10 cellular contexts compared by ENCODE assay signal in genomic region chr12:111448831-111449790, GRCh38. TPM values are rescaled to one million over a fixed set of nuclear protein-coding genes. Genes with fewer than 3 reads are reported as not detected.
DNase-seq lines count a peak whose midpoint lies in the region; ATAC-seq, FAIRE-seq and TF ChIP-seq lines count a peak whose summit lies in the region.
"Had no signal": no experiment of that assay in that cellular context is flagged by ENCODE, and none has a peak within 500 bp of the region (broad histone marks: within the 10 kb centered on the region; RNA-seq: fewer than 3 reads in every experiment).

No MANE protein-coding gene starts in this region.

- peak overlapping the region; percentile 51 to 89 (median 82) for H3K27ac Mint-ChIP-seq in IgD-negative memory B cell

- H3K27ac ChIP-seq in AG04450 (ENCODE audit: low read depth, low read length) = peak overlapping the region; percentile 47
- peak overlapping the region in 3 of 4 donors; percentile 6 to 37 (median 20) for H3K27ac ChIP-seq in body of pancreas

- H3K27me3 ChIP-seq in AG04450 (ENCODE audit: control insufficient read depth, insufficient read depth, low read length) (no peaks in the 10 kb centered on the region), body of pancreas (no peaks in the 10 kb centered on the region)

- ATAC-seq in body of pancreas = no peak
- ATAC-seq in GM19397 (IDR thresholded peaks at IDR 0.05; ENCODE audit: unreplicated experiment) = no peak
- ATAC-seq in GM21723 (IDR thresholded peaks at IDR 0.05; ENCODE audit: unreplicated experiment) = no peak
- ATAC-seq: mucosa of descending colon had no signal

- H3K36me3 Mint-ChIP-seq in IgD-negative memory B cell = peaks cover 2% of the 10 kb centered on the region

- H3K4me3 Mint-ChIP-seq in IgD-negative memory B cell = no peak overlapping the region

- H3K4me3 ChIP-seq in AG04450 (ENCODE audit: low read depth, low read length) (no peak overlapping the region), body of pancreas (no peak overlapping the region)
- H3K4me3 ChIP-seq: mucosa of descending colon had no signal

- CTCF ChIA-PET in AG04450 (lab: Charles Lee) = interaction anchor here (0.7 to 10.4 kb wide), 4 partner anchors 12 to 511 kb away, joined by 3 to 349 read pairs (median 6); no protein-coding TSS in a partner anchor

- TF ChIP-seq CTCF in AG04450 (IDR thresholded peaks at IDR 0.05; ENCODE audit: low read depth, low read length) (no peak), body of pancreas (IDR thresholded peaks at IDR 0.05) (no peak)

- no peaks in the 10 kb centered on the region for H3K9me3 Mint-ChIP-seq in IgD-negative memory B cell

- WGBS in body of pancreas, 2 donors = 65 to 82% methylated on average over 3 to 4 of the region's 4 CpGs

- no peaks in the 10 kb centered on the region for H3K27me3 Mint-ChIP-seq in IgD-negative memory B cell

- FAIRE-seq in GM12892 (lab: Jason Lieb, UNC) = no peak

- peaks cover 0 to 17% of the 10 kb centered on the region in 2 donors for H3K36me3 ChIP-seq in body of pancreas (replicated peaks in 1 of 2; ENCODE audit: insufficient read depth in 1 of 2, low read depth in 2 of 2)

- peaks cover 22 to 42% (median 33%) of the 10 kb centered on the region in 3 donors for H3K4me1 Mint-ChIP-seq in IgD-negative memory B cell

- DNase-seq in AG04450 (ENCODE audit: low read depth, low spot score) (no peak), body of pancreas (peak in 2 of 4 donors; percentile 1 to 9), mucosa of gallbladder (ENCODE audit: low spot score) (peak; percentile 9), GM12892 (ENCODE audit: insufficient read length) (no peak), NCI-H69 (lab: John Stamatoyannopoulos, UW) (no peak)
- DNase-seq: SIG-M5 had no signal

- TF ChIP-seq POLR2A in body of pancreas (IDR thresholded peaks at IDR 0.05) = no peak
- no peak for TF ChIP-seq POLR2A in GM12892 (IDR thresholded peaks at IDR 0.05; ENCODE audit: low read depth, low read length)

- peaks cover 42% of the 10 kb centered on the region for H3K4me1 ChIP-seq in body of pancreas

- POLR2A ChIA-PET in AG04450 (lab: Yijun Ruan, JAX) = no interaction called here

- intact Hi-C loops in body of pancreas (cut with DNase I) = no loop called here

- H3K9me3 ChIP-seq in AG04450 (ENCODE audit: control insufficient read depth, insufficient read depth, low read length) = no peaks in the 10 kb centered on the region
- H3K9me3 ChIP-seq in body of pancreas = no peaks in the 10 kb centered on the region
- H3K9me3 ChIP-seq: mucosa of descending colon had no signal

RNA-seq across cellular contexts. Expression of gene SH2B3, which starts 43.4 kb away (rescaled TPM):
- polyA plus RNA-seq in AG04450 (2011; rRNA removed) (21.6 and 22.6 TPM in 2 replicates), IgD-negative memory B cell (10.3 TPM)
- polyA minus RNA-seq in AG04450 (2011; rRNA and poly(A)+ RNA removed) = 18.2 and 20.4 TPM in 2 replicates
- total RNA-seq in body of pancreas (10 to 100 TPM; 23.1 to 41.9 TPM), mucosa of gallbladder (21.8 TPM)
- 15.8 TPM for polyA plus RNA-seq in GM12892 (2012; ENCODE audit: missing spikeins)
